ENCODE assay signal across 18 cellular contexts in genomic region chr5:138951986-138952735, GRCh38.
DNase-seq lines count a peak whose midpoint lies in the region; ATAC-seq and TF ChIP-seq lines count a peak whose summit lies in the region.
"Had no signal": no experiment of that assay in that cellular context is flagged by ENCODE, and none has a peak within 500 bp of the region (broad histone marks: within the 10 kb centered on the region; RNA-seq: fewer than 3 reads in every experiment).

No MANE protein-coding gene starts in this region.

- TF ChIP-seq POLR2A in erythroblast (IDR thresholded peaks at IDR 0.05; ENCODE audit: low read length): no peak

- no peaks in the 10 kb centered on the region for H3K27me3 Mint-ChIP-seq in activated naive CD8-positive, alpha-beta T cell treated with anti-CD3 and anti-CD28 coated beads, Interleukin-2, amount 10 ng/mL, durations not matched to agents 7 days and 5 days
- H3K27me3 Mint-ChIP-seq in activated naive CD8-positive, alpha-beta T cell treated with anti-CD3 and anti-CD28 coated beads for 36 hours: no peaks in the 10 kb centered on the region
- H3K27me3 Mint-ChIP-seq in neural crest cell (ENCODE audit: low read depth): peaks cover 16% of the 10 kb centered on the region
- no peaks in the 10 kb centered on the region for H3K27me3 Mint-ChIP-seq in type B pancreatic cell
- H3K27me3 Mint-ChIP-seq: naive thymus-derived CD4-positive, alpha-beta T cell had no signal

- no peak for ATAC-seq in activated naive CD8-positive, alpha-beta T cell treated with anti-CD3 and anti-CD28 coated beads, Interleukin-2, amount 10 ng/mL, durations not matched to agents 7 days and 5 days (ENCODE audit: low read depth)
- ATAC-seq: A549 had no signal

- TF ChIP-seq CTCF in neural crest cell (conservative IDR thresholded peaks at IDR 0.05) (no peak), type B pancreatic cell (conservative IDR thresholded peaks at IDR 0.05) (no peak)

- H3K4me3 Mint-ChIP-seq in activated naive CD8-positive, alpha-beta T cell treated with anti-CD3 and anti-CD28 coated beads, Interleukin-2, amount 10 ng/mL, durations not matched to agents 7 days and 5 days: no peak overlapping the region
- no peak overlapping the region for H3K4me3 Mint-ChIP-seq in activated naive CD8-positive, alpha-beta T cell treated with anti-CD3 and anti-CD28 coated beads for 36 hours
- H3K4me3 Mint-ChIP-seq in neural crest cell (peak overlapping the region; percentile 19), type B pancreatic cell (no peak overlapping the region)

- H3K4me1 Mint-ChIP-seq in activated naive CD8-positive, alpha-beta T cell treated with anti-CD3 and anti-CD28 coated beads, Interleukin-2, amount 10 ng/mL, durations not matched to agents 7 days and 5 days: peaks cover 13% of the 10 kb centered on the region
- H3K4me1 Mint-ChIP-seq in activated naive CD8-positive, alpha-beta T cell treated with anti-CD3 and anti-CD28 coated beads for 36 hours: peaks cover 15% of the 10 kb centered on the region
- H3K4me1 Mint-ChIP-seq in neural crest cell (peaks cover 58% of the 10 kb centered on the region), type B pancreatic cell (ENCODE audit: unreplicated experiment) (peaks cover 52% of the 10 kb centered on the region)

- POLR2A ChIA-PET in activated naive CD8-positive, alpha-beta T cell treated with anti-CD3 and anti-CD28 coated beads, Interleukin-2, amount 10 ng/mL, durations not matched to agents 7 days and 5 days (lab: Charles Lee): no interaction called here

- no peak for DNase-seq in activated naive CD8-positive, alpha-beta T cell treated with anti-CD3 and anti-CD28 coated beads, Interleukin-2, amount 10 ng/mL, durations not matched to agents 7 days and 5 days
- DNase-seq in activated naive CD8-positive, alpha-beta T cell treated with anti-CD3 and anti-CD28 coated beads for 36 hours: no peak
- DNase-seq in neural crest cell (ENCODE audit: low read depth, low spot score) (no peak), type B pancreatic cell (ENCODE audit: extremely low spot score, unreplicated experiment) (no peak), Ammon's horn (ENCODE audit: low spot score) (no peak), erythroblast (lab: John Stamatoyannopoulos, UW) (no peak), epidermal melanocyte (ENCODE audit: insufficient read length, low spot score) (no peak)
- DNase-seq: activated CD8-positive, alpha-beta memory T cell treated with anti-CD3 and anti-CD28 coated beads for 24 hours; aorta; left cardiac atrium; MG63; naive thymus-derived CD4-positive, alpha-beta T cell; NCI-H1694 treated with DMSO at 0.1 percent for 48 hours; OCI-M1; SK-N-SH; testis had no signal

- no peaks in the 10 kb centered on the region for H3K9me3 Mint-ChIP-seq in activated naive CD8-positive, alpha-beta T cell treated with anti-CD3 and anti-CD28 coated beads, Interleukin-2, amount 10 ng/mL, durations not matched to agents 7 days and 5 days
- no peaks in the 10 kb centered on the region for H3K9me3 Mint-ChIP-seq in activated naive CD8-positive, alpha-beta T cell treated with anti-CD3 and anti-CD28 coated beads for 36 hours
- H3K9me3 Mint-ChIP-seq in neural crest cell (no peaks in the 10 kb centered on the region), type B pancreatic cell (no peaks in the 10 kb centered on the region)
- H3K9me3 Mint-ChIP-seq: naive thymus-derived CD4-positive, alpha-beta T cell had no signal

- no peaks in the 10 kb centered on the region for H3K36me3 Mint-ChIP-seq in activated naive CD8-positive, alpha-beta T cell treated with anti-CD3 and anti-CD28 coated beads, Interleukin-2, amount 10 ng/mL, durations not matched to agents 7 days and 5 days
- H3K36me3 Mint-ChIP-seq in activated naive CD8-positive, alpha-beta T cell treated with anti-CD3 and anti-CD28 coated beads for 36 hours: no peaks in the 10 kb centered on the region
- H3K36me3 Mint-ChIP-seq in neural crest cell (ENCODE audit: low read depth) (peaks cover 2% of the 10 kb centered on the region), type B pancreatic cell (peaks cover 3% of the 10 kb centered on the region)

- peak overlapping the region; percentile 98 for H3K27ac ChIP-seq in cingulate gyrus (ENCODE audit: low read depth, low read length)
- H3K27ac ChIP-seq: A549 had no signal

- peak overlapping the region; percentile 24 for H3K27ac Mint-ChIP-seq in activated naive CD8-positive, alpha-beta T cell treated with anti-CD3 and anti-CD28 coated beads, Interleukin-2, amount 10 ng/mL, durations not matched to agents 7 days and 5 days
- H3K27ac Mint-ChIP-seq in activated naive CD8-positive, alpha-beta T cell treated with anti-CD3 and anti-CD28 coated beads for 36 hours: no peak overlapping the region
- H3K27ac Mint-ChIP-seq in neural crest cell (ENCODE audit: unreplicated experiment) (peak overlapping the region; percentile 35), type B pancreatic cell (peak overlapping the region; percentile 50)
